17 cellular contexts compared by ENCODE assay signal in the genomic region with DNA sequence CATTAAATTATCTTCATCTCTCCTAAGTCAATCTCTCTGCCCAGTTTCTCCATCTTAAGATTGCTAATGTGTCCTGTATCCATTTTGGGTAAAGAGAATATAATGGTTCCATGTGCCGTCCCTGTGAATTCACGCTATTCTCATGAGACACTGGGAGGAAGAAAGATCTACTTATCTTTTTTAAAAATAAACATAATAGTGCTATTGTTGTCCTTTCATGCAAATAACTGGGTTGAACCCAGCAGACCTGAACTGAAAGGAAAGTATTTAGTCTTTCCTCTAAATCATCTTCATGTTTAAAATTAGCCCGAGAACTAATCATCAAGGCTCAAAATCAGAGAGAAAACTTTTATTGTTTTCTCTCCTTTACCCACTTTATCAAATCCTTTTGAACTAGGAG. TPM values are rescaled to one million over a fixed set of nuclear protein-coding genes. Genes with fewer than 3 reads are reported as not detected.
A peak's percentile ranks its signal among the peaks of the same experiment; 100 is the strongest.
DNase-seq lines count a peak whose midpoint lies in the region; ATAC-seq, FAIRE-seq and TF ChIP-seq lines count a peak whose summit lies in the region.
"Had no signal": no experiment of that assay in that cellular context is flagged by ENCODE, and none has a peak within 500 bp of the region (broad histone marks: within the 10 kb centered on the region; RNA-seq: fewer than 3 reads in every experiment).

No MANE protein-coding gene starts in this region.

- peak overlapping the region; percentile 50 for H3K4me2 ChIP-seq in MM.1S (ENCODE audit: low read depth, low read length)

- H3K27ac ChIP-seq in MM.1S (ENCODE audit: low read length): peak overlapping the region; percentile 57
- H3K27ac ChIP-seq: ovary, upper lobe of left lung had no signal

- DNase-seq in GM06990 (ENCODE audit: extremely low read depth, insufficient read length): peak; percentile 51
- DNase-seq in MM.1S: peak; percentile 43
- DNase-seq in central memory CD8-positive, alpha-beta T cell (ENCODE audit: low spot score in 2 of 2): no peak
- DNase-seq in urothelium cell line (ENCODE audit: low spot score): no peak
- no peak for DNase-seq in frontal cortex (ENCODE audit: low spot score in 2 of 2)
- DNase-seq in chondrocyte (ENCODE audit: low spot score): no peak
- DNase-seq: activated CD8-positive, alpha-beta memory T cell treated with anti-CD3 and anti-CD28 coated beads for 24 hours; anterior cingulate cortex; Calu3; cortex of kidney; HFFc6; NCI-H2081 treated with DMSO at 0.1 percent for 48 hours; ovary; upper lobe of left lung had no signal

- H3K79me2 ChIP-seq in MM.1S (ENCODE audit: low read length): no peaks in the 10 kb centered on the region

- no peak for ATAC-seq in central memory CD8-positive, alpha-beta T cell (replicated peaks; ENCODE audit: extremely low read depth, poor library complexity, severe bottlenecking)
- ATAC-seq in GM18868 (IDR thresholded peaks at IDR 0.05; ENCODE audit: unreplicated experiment): no peak
- ATAC-seq: K562 had no signal

- H4K20me1 ChIP-seq in MM.1S (ENCODE audit: insufficient read depth, low read length): no peaks in the 10 kb centered on the region

- FAIRE-seq in urothelium cell line (lab: Jason Lieb, UNC) (no peak), frontal cortex (lab: Jason Lieb, UNC) (no peak)
- FAIRE-seq: K562 had no signal

- H3K4me1 ChIP-seq in MM.1S (ENCODE audit: low read length): peaks cover 55% of the 10 kb centered on the region
- H3K4me1 ChIP-seq: upper lobe of left lung had no signal

- TF ChIP-seq CTCF in GM06990 (IDR thresholded peaks at IDR 0.05; ENCODE audit: insufficient read depth, low read length, poor library complexity, severe bottlenecking) (no peak), MM.1S (IDR thresholded peaks at IDR 0.05; ENCODE audit: low read length) (no peak), chondrocyte (IDR thresholded peaks at IDR 0.05) (no peak)

- H3K9me2 ChIP-seq in MM.1S (replicated peaks; ENCODE audit: insufficient read depth, low read length): no peaks in the 10 kb centered on the region

- H3K36me3 Mint-ChIP-seq in central memory CD8-positive, alpha-beta T cell (ENCODE audit: insufficient read depth): peaks cover 11% of the 10 kb centered on the region
- H3K36me3 Mint-ChIP-seq in chondrocyte (ENCODE audit: low read depth): no peaks in the 10 kb centered on the region

- H3K4me3 ChIP-seq in GM06990 (replicated peaks; ENCODE audit: low read depth, low read length): no peak overlapping the region
- peak overlapping the region; percentile 14 for H3K4me3 ChIP-seq in MM.1S (ENCODE audit: low read length)
- H3K4me3 ChIP-seq: K562, ovary, upper lobe of left lung had no signal

- peak overlapping the region; percentile 30 for H3K27ac Mint-ChIP-seq in central memory CD8-positive, alpha-beta T cell (ENCODE audit: low read depth)
- H3K27ac Mint-ChIP-seq in chondrocyte (ENCODE audit: unreplicated experiment): no peak overlapping the region
- H3K27ac Mint-ChIP-seq: HFFc6 had no signal

- peaks cover 12% of the 10 kb centered on the region; the same call in 1 of the 2 replicates for H3F3A ChIP-seq in MM.1S (ENCODE audit: insufficient read depth, low read length)

- H3K9ac ChIP-seq in MM.1S (ENCODE audit: low read length): peak overlapping the region; percentile 4; the same call in 1 of the 2 replicates

- peak; percentile 6 for TF ChIP-seq POLR2A in GM19099 (IDR thresholded peaks at IDR 0.05; ENCODE audit: extremely low read depth, insufficient read length, low read depth)

- H3K36me3 ChIP-seq in GM06990 (ENCODE audit: control insufficient read depth, insufficient read depth, low read length) (peaks cover 17% of the 10 kb centered on the region), MM.1S (replicated peaks; ENCODE audit: insufficient read depth, low read length) (no peaks in the 10 kb centered on the region)
- H3K36me3 ChIP-seq: ovary, upper lobe of left lung had no signal

- peak overlapping the region; percentile 44 for H2AFZ ChIP-seq in MM.1S (ENCODE audit: low read length)

- no peaks in the 10 kb centered on the region for H3K27me3 ChIP-seq in GM06990 (replicated peaks; ENCODE audit: control insufficient read depth, insufficient read depth, low read length)
- H3K27me3 ChIP-seq in MM.1S (replicated peaks; ENCODE audit: insufficient read depth, low read length): no peaks in the 10 kb centered on the region
- H3K27me3 ChIP-seq: ovary, upper lobe of left lung had no signal

- H3K4me3 Mint-ChIP-seq in central memory CD8-positive, alpha-beta T cell: peak overlapping the region; percentile 36
- H3K4me3 Mint-ChIP-seq in chondrocyte (ENCODE audit: unreplicated experiment): no peak overlapping the region
- H3K4me3 Mint-ChIP-seq: HFFc6 had no signal

- no peaks in the 10 kb centered on the region for H3K27me3 Mint-ChIP-seq in central memory CD8-positive, alpha-beta T cell
- H3K27me3 Mint-ChIP-seq in chondrocyte (ENCODE audit: low read depth): peaks cover 12% of the 10 kb centered on the region

- peaks cover 5% of the 10 kb centered on the region for H3K9me3 Mint-ChIP-seq in central memory CD8-positive, alpha-beta T cell
- no peaks in the 10 kb centered on the region for H3K9me3 Mint-ChIP-seq in chondrocyte (ENCODE audit: low read depth)
- H3K9me3 Mint-ChIP-seq: HFFc6 had no signal

- no peaks in the 10 kb centered on the region for H3K9me3 ChIP-seq in MM.1S (replicated peaks; ENCODE audit: insufficient read depth, low read length)
- H3K9me3 ChIP-seq: ovary, upper lobe of left lung had no signal

- H3K4me1 Mint-ChIP-seq in central memory CD8-positive, alpha-beta T cell: peaks cover 79% of the 10 kb centered on the region
- peaks cover 4% of the 10 kb centered on the region for H3K4me1 Mint-ChIP-seq in chondrocyte (ENCODE audit: low read depth)

RNA-seq across cellular contexts. Expression of gene SLAMF1, which starts 22.4 kb away (rescaled TPM):
- total RNA-seq in frontal cortex (not detected), chondrocyte (not detected in 3 replicates)
- total RNA-seq: Calu3, HFFc6 had no signal

RNA-seq across cellular contexts. Expression of gene CD84, which starts 45.2 kb away (rescaled TPM):
- total RNA-seq in frontal cortex (1.6 TPM), chondrocyte (not detected in 3 replicates)
- total RNA-seq: Calu3, HFFc6 had no signal

Comparison
In these comparisons a context has a peak if more than half of its experiments do, and no peak if none do; other contexts are left out.
1. DNase-seq: peak in GM06990 (single experiment) and MM.1S (single experiment); none in central memory CD8-positive, alpha-beta T cell (0 of 2), urothelium cell line (single experiment), frontal cortex (0 of 2) and chondrocyte (single experiment).